In genomic region chr9:116632990-116633441, GRCh38 we compare ENCODE assay signal across 17 cellular contexts. TPM values are rescaled to one million over a fixed set of nuclear protein-coding genes. Genes with fewer than 3 reads are reported as not detected.
DNase-seq lines count a peak whose midpoint lies in the region; ATAC-seq and TF ChIP-seq lines count a peak whose summit lies in the region.
"Had no signal": no experiment of that assay in that cellular context is flagged by ENCODE, and none has a peak within 500 bp of the region (broad histone marks: within the 10 kb centered on the region; RNA-seq: fewer than 3 reads in every experiment).

No MANE protein-coding gene starts in this region.

- H3K36me3 ChIP-seq in GM23248 (ENCODE audit: low read depth) (no peaks in the 10 kb centered on the region), PC-3 (ENCODE audit: low read depth, low read length) (no peaks in the 10 kb centered on the region), uterus (no peaks in the 10 kb centered on the region)

- peak overlapping the region; percentile 46 for H3K4me3 ChIP-seq in GM23248
- no peak overlapping the region for H3K4me3 ChIP-seq in PC-3 (ENCODE audit: low read length)
- no peak overlapping the region for H3K4me3 ChIP-seq in fibroblast of the aortic adventitia (ENCODE audit: low read depth, low read length)
- no peak overlapping the region for H3K4me3 ChIP-seq in skeletal muscle cell (ENCODE audit: low read depth, low read length)
- H3K4me3 ChIP-seq in uterus: no peak overlapping the region

- H3K27ac ChIP-seq in GM23248 (peak overlapping the region; percentile 82), PC-3 (ENCODE audit: low read length) (no peak overlapping the region), uterus (peak overlapping the region in 1 of 2 donors; percentile 47)

- peaks cover 3% of the 10 kb centered on the region for H3K9me3 Mint-ChIP-seq in stimulated activated memory B cell treated with anti-CD40 and anti-IgM and Interleukin-4, amounts not matched to agents 10 μg/mL and 1 μg/mL and 100 μg/mL, for 72 hours
- H3K9me3 Mint-ChIP-seq: activated T-cell treated with anti-CD3 and anti-CD28 coated beads, Interleukin-2, amount 50 U/mL, for 24 hours; CD8-positive, alpha-beta memory T cell; natural killer cell treated with Interleukin-12 subunit alpha and Interleukin-12 subunit beta and Interleukin-15 and Interleukin-18, amount 100 ng/mL, for 72 hours had no signal

- in situ Hi-C loops in GM23248 (cut with MboI): no loop called here

- TF ChIP-seq CTCF in PC-3 (conservative IDR thresholded peaks at IDR 0.05; ENCODE audit: low read depth, low read length) (no peak), fibroblast of the aortic adventitia (IDR thresholded peaks at IDR 0.05; ENCODE audit: insufficient read depth, low read length) (no peak), uterus (IDR thresholded peaks at IDR 0.05) (no peak)

- no peak for TF ChIP-seq POLR2A in uterus (IDR thresholded peaks at IDR 0.05)

- POLR2A ChIA-PET in PC-3 (lab: Charles Lee; ENCODE audit: unreplicated experiment): no interaction called here

- no peaks in the 10 kb centered on the region for H3K4me1 Mint-ChIP-seq in stimulated activated memory B cell treated with anti-CD40 and anti-IgM and Interleukin-4, amounts not matched to agents 10 μg/mL and 1 μg/mL and 100 μg/mL, for 72 hours
- H3K4me1 Mint-ChIP-seq: CD8-positive, alpha-beta memory T cell had no signal

- no peaks in the 10 kb centered on the region for H4K20me1 ChIP-seq in GM23248 (ENCODE audit: insufficient read depth)
- H4K20me1 ChIP-seq in PC-3 (ENCODE audit: low read length): no peaks in the 10 kb centered on the region

- no peaks in the 10 kb centered on the region for H3K9me3 ChIP-seq in GM23248 (ENCODE audit: low read depth)
- H3K9me3 ChIP-seq in PC-3 (ENCODE audit: low read length): no peaks in the 10 kb centered on the region
- H3K9me3 ChIP-seq in uterus: no peaks in the 10 kb centered on the region

- H3K9me2 ChIP-seq in GM23248 (ENCODE audit: insufficient read depth): no peaks in the 10 kb centered on the region
- no peaks in the 10 kb centered on the region for H3K9me2 ChIP-seq in PC-3 (replicated peaks; ENCODE audit: low read length)

- H3F3A ChIP-seq in GM23248 (ENCODE audit: insufficient read depth) (peaks cover 22% of the 10 kb centered on the region), PC-3 (ENCODE audit: low read length, unreplicated experiment) (no peaks in the 10 kb centered on the region)

- 0% methylated on average over 3 of the region's 3 CpGs for WGBS in GM23248 (ENCODE audit: low coverage in 1 of 2, low lambda C conversion rate in 2 of 2, missing lambda C conversion rate in 2 of 2), 2 experiments

- peaks cover 11% of the 10 kb centered on the region for H3K36me3 Mint-ChIP-seq in stimulated activated memory B cell treated with anti-CD40 and anti-IgM and Interleukin-4, amounts not matched to agents 10 μg/mL and 1 μg/mL and 100 μg/mL, for 72 hours
- H3K36me3 Mint-ChIP-seq: natural killer cell treated with Interleukin-12 subunit alpha and Interleukin-12 subunit beta and Interleukin-15 and Interleukin-18, amount 100 ng/mL, for 72 hours had no signal

- DNase-seq in GM23248 (peak; percentile 76), PC-3 (peak; percentile 6), fibroblast of the aortic adventitia (ENCODE audit: low read depth) (peak; percentile 93), skeletal muscle cell (ENCODE audit: low read depth) (peak; percentile 62), uterus (no peak), epidermal melanocyte (ENCODE audit: insufficient read length, low spot score) (no peak)
- DNase-seq: activated CD4-positive, alpha-beta T cell treated with anti-CD3 and anti-CD28 coated beads for 48 hours; activated T-cell treated with anti-CD3 and anti-CD28 coated beads, Interleukin-2, amount 50 U/mL, for 24 hours; anterior cingulate cortex; CD8-positive, alpha-beta memory T cell; effector CD4-positive, alpha-beta T cell; head of caudate nucleus; Karpas-422; NCI-H2107; T-helper 1 cell had no signal

- intact Hi-C loops in PC-3 (cut with micrococcal nuclease): no loop called here
- intact Hi-C loops in uterus (cut with DNase I; ENCODE audit: low total_unique reads): no loop called here

- H3K4me2 ChIP-seq in GM23248 (ENCODE audit: unreplicated experiment): peak overlapping the region; percentile 68
- H3K4me2 ChIP-seq in PC-3 (ENCODE audit: low read length): no peak overlapping the region

- H3K9ac ChIP-seq in GM23248: peak overlapping the region; percentile 37
- no peak overlapping the region for H3K9ac ChIP-seq in PC-3 (ENCODE audit: low read length)

- no TSS peak for BruUV-seq in PC-3 (replicated peaks; lab: Mats Ljungman, UMichigan)

- H3K27me3 Mint-ChIP-seq in stimulated activated memory B cell treated with anti-CD40 and anti-IgM and Interleukin-4, amounts not matched to agents 10 μg/mL and 1 μg/mL and 100 μg/mL, for 72 hours: no peaks in the 10 kb centered on the region
- H3K27me3 Mint-ChIP-seq: activated T-cell treated with anti-CD3 and anti-CD28 coated beads, Interleukin-2, amount 50 U/mL, for 24 hours; CD8-positive, alpha-beta memory T cell; natural killer cell treated with Interleukin-12 subunit alpha and Interleukin-12 subunit beta and Interleukin-15 and Interleukin-18, amount 100 ng/mL, for 72 hours had no signal

- H3K27me3 ChIP-seq in GM23248 (replicated peaks; ENCODE audit: insufficient read depth) (0 out of 2 replicates have a peak, but pooled peaks cover 4% of the 10 kb centered on the region), PC-3 (ENCODE audit: low read length) (no peaks in the 10 kb centered on the region), uterus (no peaks in the 10 kb centered on the region)

- H3K4me1 ChIP-seq in GM23248 (ENCODE audit: insufficient read depth) (peaks cover 20% of the 10 kb centered on the region), PC-3 (ENCODE audit: insufficient read depth, low read length) (no peaks in the 10 kb centered on the region), uterus (no peaks in the 10 kb centered on the region)

- ATAC-seq in PC-3: no peak
- no peak for ATAC-seq in stimulated activated memory B cell treated with anti-CD40 and anti-IgM and Interleukin-4, amounts not matched to agents 10 μg/mL and 1 μg/mL and 100 μg/mL, for 72 hours
- ATAC-seq: natural killer cell treated with Interleukin-12 subunit alpha and Interleukin-12 subunit beta and Interleukin-15 and Interleukin-18, amount 100 ng/mL, for 72 hours had no signal

- H3K79me2 ChIP-seq in GM23248 (ENCODE audit: insufficient read depth): no peaks in the 10 kb centered on the region
- no peaks in the 10 kb centered on the region for H3K79me2 ChIP-seq in PC-3 (ENCODE audit: low read length)

- H3K4me3 Mint-ChIP-seq in stimulated activated memory B cell treated with anti-CD40 and anti-IgM and Interleukin-4, amounts not matched to agents 10 μg/mL and 1 μg/mL and 100 μg/mL, for 72 hours: no peak overlapping the region
- H3K4me3 Mint-ChIP-seq: activated T-cell treated with anti-CD3 and anti-CD28 coated beads, Interleukin-2, amount 50 U/mL, for 24 hours; CD8-positive, alpha-beta memory T cell; natural killer cell treated with Interleukin-12 subunit alpha and Interleukin-12 subunit beta and Interleukin-15 and Interleukin-18, amount 100 ng/mL, for 72 hours had no signal

- no peak overlapping the region for H3K27ac Mint-ChIP-seq in stimulated activated memory B cell treated with anti-CD40 and anti-IgM and Interleukin-4, amounts not matched to agents 10 μg/mL and 1 μg/mL and 100 μg/mL, for 72 hours
- H3K27ac Mint-ChIP-seq: activated T-cell treated with anti-CD3 and anti-CD28 coated beads, Interleukin-2, amount 50 U/mL, for 24 hours; CD8-positive, alpha-beta memory T cell; natural killer cell treated with Interleukin-12 subunit alpha and Interleukin-12 subunit beta and Interleukin-15 and Interleukin-18, amount 100 ng/mL, for 72 hours had no signal

- CTCF ChIA-PET in PC-3 (lab: Charles Lee): no interaction called here

- H2AFZ ChIP-seq in GM23248 (no peak overlapping the region), PC-3 (ENCODE audit: low read length) (no peak overlapping the region)

RNA-seq across cellular contexts. Expression of gene TRIM32, which starts 54.1 kb away (rescaled TPM):
- total RNA-seq in GM23248 (2014; rRNA removed; shearing (Covaris generic)): 38.2 and 41.9 TPM in 2 replicates
- 34.5 and 37.0 TPM in 2 replicates for polyA plus RNA-seq in GM23248 (2016; fragmentation: Nextera tagmentation; extraction: Ambion mirVana)
- total RNA-seq in PC-3 (2014; rRNA removed) (8.1 and 11.6 TPM in 2 replicates), fibroblast of the aortic adventitia (ENCODE audit: low replicate concordance) (31.5 and 33.5 TPM in 2 replicates), uterus (10 to 100 TPM; 13.2 to 36.0 (median 25.3) TPM)

Comparison
In these comparisons a context has a peak if more than half of its experiments do, and no peak if none do; other contexts are left out.
1. DNase-seq: peak in GM23248 (single experiment), PC-3 (single experiment), fibroblast of the aortic adventitia (single experiment) and skeletal muscle cell (single experiment); none in uterus (0 of 2) and epidermal melanocyte (single experiment).